Comparison of ENCODE assay signal across 10 cellular contexts in the genomic region with DNA sequence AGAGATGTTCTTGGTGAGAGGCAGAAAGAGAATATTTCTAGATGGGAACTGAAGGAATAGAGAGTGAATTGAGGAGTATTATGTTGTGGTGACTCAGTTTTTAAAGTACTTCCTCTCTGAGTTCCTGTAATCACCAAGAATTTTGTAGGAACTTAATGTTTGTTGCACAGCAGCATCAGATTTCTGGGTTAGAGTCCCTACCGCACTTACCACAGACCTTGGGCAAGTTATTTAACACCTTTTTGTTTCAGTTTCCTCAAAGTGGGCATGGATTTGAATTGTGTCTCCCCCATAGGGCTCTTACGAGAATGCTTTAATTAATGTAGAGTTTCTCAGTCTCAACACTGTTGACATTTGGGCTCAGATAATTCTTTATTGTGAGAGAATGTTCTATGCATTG. TPM values are rescaled to one million over a fixed set of nuclear protein-coding genes. Genes with fewer than 3 reads are reported as not detected.
DNase-seq lines count a peak whose midpoint lies in the region; ATAC-seq and TF ChIP-seq lines count a peak whose summit lies in the region.
"Had no signal": no experiment of that assay in that cellular context is flagged by ENCODE, and none has a peak within 500 bp of the region (broad histone marks: within the 10 kb centered on the region; RNA-seq: fewer than 3 reads in every experiment).

No MANE protein-coding gene starts in this region.

- H3K4me3 ChIP-seq in GM12865 (ENCODE audit: low read depth, low read length) (no peak overlapping the region), SK-N-SH (ENCODE audit: low read depth in 2 of 2, low read length in 1 of 2) (no peak overlapping the region)

- peaks cover 38% of the 10 kb centered on the region for H4K20me1 ChIP-seq in SK-N-SH (ENCODE audit: insufficient read depth)

- H3F3A ChIP-seq in SK-N-SH (replicated peaks; ENCODE audit: insufficient read depth), result no peaks in the 10 kb centered on the region

- peaks cover 14 to 18% of the 10 kb centered on the region in 2 experiments for H3K36me3 ChIP-seq in SK-N-SH (replicated peaks in 1 of 2; ENCODE audit: control insufficient read depth in 1 of 2, insufficient read depth in 2 of 2, low read length in 1 of 2)

- intact Hi-C loops in activated T-helper 2 cell treated with anti-CD3 and anti-CD28 coated beads, Interferon-gamma antibody, Interleukin-2, Interleukin-4, amounts not matched to agents 10 μg/mL and 5 μg/mL and 100 μg/mL, durations not matched to agents 14 hours and 24 hours and 36 hours (cut with micrococcal nuclease), result no loop called here

- no peak for ATAC-seq in HG02642 (IDR thresholded peaks at IDR 0.05; ENCODE audit: poor library complexity, unreplicated experiment)

- no peak overlapping the region for H3K9ac ChIP-seq in SK-N-SH

- peaks cover 81% of the 10 kb centered on the region for H3K79me2 ChIP-seq in SK-N-SH (ENCODE audit: insufficient read depth)

- DNase-seq in GM12865 (ENCODE audit: low read depth), result peak; percentile 52
- peak; percentile 78 for DNase-seq in Kasumi-1 (lab: John Stamatoyannopoulos, UW)
- no peak for DNase-seq in activated T-helper 2 cell treated with anti-CD3 and anti-CD28 coated beads, Interferon-gamma antibody, Interleukin-2, Interleukin-4, amounts not matched to agents 10 μg/mL and 5 μg/mL and 100 μg/mL, durations not matched to agents 14 hours and 24 hours and 36 hours (ENCODE audit: low spot score)
- DNase-seq in nephron progenitor cell, result no peak
- no peak for DNase-seq in T1000 (lab: John Stamatoyannopoulos, UW)
- DNase-seq in NCI-H82 treated with DMSO at 0.1 percent for 48 hours (lab: John Stamatoyannopoulos, UW; ENCODE audit: unreplicated experiment), result no peak
- DNase-seq in SK-N-SH, result no peak
- DNase-seq: NCI-H1048; stimulated activated naive CD4-positive, alpha-beta T cell had no signal

- peaks cover 52% of the 10 kb centered on the region for H3K4me1 Mint-ChIP-seq in activated T-helper 2 cell treated with anti-CD3 and anti-CD28 coated beads, Interferon-gamma antibody, Interleukin-2, Interleukin-4, amounts not matched to agents 10 μg/mL and 5 μg/mL and 100 μg/mL, durations not matched to agents 14 hours and 24 hours and 36 hours (ENCODE audit: low read depth)
- H3K4me1 Mint-ChIP-seq in nephron progenitor cell, result peaks cover 78% of the 10 kb centered on the region

- H3K9me3 Mint-ChIP-seq in activated T-helper 2 cell treated with anti-CD3 and anti-CD28 coated beads, Interferon-gamma antibody, Interleukin-2, Interleukin-4, amounts not matched to agents 10 μg/mL and 5 μg/mL and 100 μg/mL, durations not matched to agents 14 hours and 24 hours and 36 hours, result no peaks in the 10 kb centered on the region
- H3K9me3 Mint-ChIP-seq in nephron progenitor cell, result no peaks in the 10 kb centered on the region

- POLR2A ChIA-PET in SK-N-SH (lab: Yijun Ruan, JAX), result no interaction called here

- CTCF ChIA-PET in SK-N-SH (lab: Yijun Ruan, JAX), result no interaction called here

- H3K27me3 ChIP-seq in SK-N-SH (ENCODE audit: insufficient read depth), result no peaks in the 10 kb centered on the region

- no peak overlapping the region for H2AFZ ChIP-seq in SK-N-SH (ENCODE audit: low read depth)

- H3K36me3 Mint-ChIP-seq in activated T-helper 2 cell treated with anti-CD3 and anti-CD28 coated beads, Interferon-gamma antibody, Interleukin-2, Interleukin-4, amounts not matched to agents 10 μg/mL and 5 μg/mL and 100 μg/mL, durations not matched to agents 14 hours and 24 hours and 36 hours (ENCODE audit: low read depth), result peaks cover 43% of the 10 kb centered on the region
- peaks cover 5% of the 10 kb centered on the region for H3K36me3 Mint-ChIP-seq in nephron progenitor cell (ENCODE audit: low read depth)

- WGBS in SK-N-SH (ENCODE audit: low lambda C conversion rate), result 100% methylated on average over 2 of the region's 2 CpGs

- H3K27ac Mint-ChIP-seq in activated T-helper 2 cell treated with anti-CD3 and anti-CD28 coated beads, Interferon-gamma antibody, Interleukin-2, Interleukin-4, amounts not matched to agents 10 μg/mL and 5 μg/mL and 100 μg/mL, durations not matched to agents 14 hours and 24 hours and 36 hours, result peak overlapping the region; percentile 4
- H3K27ac Mint-ChIP-seq in nephron progenitor cell, result peak overlapping the region; percentile 87

- no peak for TF ChIP-seq CTCF in GM12865 (IDR thresholded peaks at IDR 0.05; ENCODE audit: insufficient read depth, low read depth, low read length, missing control alignments)
- TF ChIP-seq CTCF in nephron progenitor cell (IDR thresholded peaks at IDR 0.05), result no peak
- no peak for TF ChIP-seq CTCF in SK-N-SH (IDR thresholded peaks at IDR 0.05)

- H3K4me1 ChIP-seq in SK-N-SH (ENCODE audit: control insufficient read depth in 1 of 2, insufficient read depth in 2 of 2, low read depth in 1 of 2, low read length in 1 of 2), result peaks cover 0 to 2% of the 10 kb centered on the region in 2 experiments; a peak in 1 of 4 replicates

- TF ChIP-seq RAD21 in SK-N-SH (IDR thresholded peaks at IDR 0.05; ENCODE audit: low read length), result no peak

- TF ChIP-seq EP300 in SK-N-SH (IDR thresholded peaks at IDR 0.05; ENCODE audit: borderline replicate concordance in 1 of 2, low read depth in 1 of 2, low read length in 1 of 2), result no peak

- no peaks in the 10 kb centered on the region for H3K27me3 Mint-ChIP-seq in activated T-helper 2 cell treated with anti-CD3 and anti-CD28 coated beads, Interferon-gamma antibody, Interleukin-2, Interleukin-4, amounts not matched to agents 10 μg/mL and 5 μg/mL and 100 μg/mL, durations not matched to agents 14 hours and 24 hours and 36 hours (ENCODE audit: low read depth)
- H3K27me3 Mint-ChIP-seq in nephron progenitor cell (ENCODE audit: low read depth, poor library complexity), result no peaks in the 10 kb centered on the region

- H3K9me3 ChIP-seq in SK-N-SH, result no peaks in the 10 kb centered on the region

- H3K4me3 Mint-ChIP-seq in activated T-helper 2 cell treated with anti-CD3 and anti-CD28 coated beads, Interferon-gamma antibody, Interleukin-2, Interleukin-4, amounts not matched to agents 10 μg/mL and 5 μg/mL and 100 μg/mL, durations not matched to agents 14 hours and 24 hours and 36 hours (ENCODE audit: low read depth), result no peak overlapping the region
- H3K4me3 Mint-ChIP-seq in nephron progenitor cell, result no peak overlapping the region

- no peak overlapping the region for H3K4me2 ChIP-seq in SK-N-SH

- no peak overlapping the region for H3K27ac ChIP-seq in SK-N-SH (ENCODE audit: low read depth in 2 of 2, low read length in 1 of 2)

- no peaks in the 10 kb centered on the region for H3K9me2 ChIP-seq in SK-N-SH

TF ChIP-seq in SK-N-SH, 30 proteins besides CTCF, POLR2A, EP300 and RAD21:
- TF ChIP-seq TEAD4 (IDR thresholded peaks at IDR 0.05; ENCODE audit: borderline replicate concordance, insufficient read depth), result no peak
- no peak for TF ChIP-seq MEF2A (IDR thresholded peaks at IDR 0.05; ENCODE audit: borderline replicate concordance, low read depth)
- no peak for TF ChIP-seq GATA2 (CRISPR knock-in tag; IDR thresholded peaks at IDR 0.05)
- TF ChIP-seq ELF1 (IDR thresholded peaks at IDR 0.05), result no peak
TF ChIP-seq in SK-N-SH: peak in this region for 0.

RNA-seq across cellular contexts. Expression of a gene that starts 22.3 kb away (rescaled TPM):
- total RNA-seq in activated T-helper 2 cell treated with anti-CD3 and anti-CD28 coated beads, Interferon-gamma antibody, Interleukin-2, Interleukin-4, amounts not matched to agents 10 μg/mL and 5 μg/mL and 100 μg/mL, durations not matched to agents 14 hours and 24 hours and 36 hours, result 1.8 TPM in 1 of 2 replicates, not detected in the other
- polyA plus RNA-seq in SK-N-SH (2012; rRNA removed), result not detected in 2 replicates
- polyA plus RNA-seq in SK-N-SH (2012; cell fraction: cytosol; rRNA removed), result not detected in 2 replicates
- polyA plus RNA-seq in SK-N-SH (2012; cell fraction: nucleus; rRNA removed), result not detected in 2 replicates

Comparison
In these comparisons a context has a peak if more than half of its experiments do, and no peak if none do; other contexts are left out.
1. DNase-seq: peak in GM12865 (single experiment) and Kasumi-1 (2 of 2); none in activated T-helper 2 cell treated with anti-CD3 and anti-CD28 coated beads, Interferon-gamma antibody, Interleukin-2, Interleukin-4, amounts not matched to agents 10 μg/mL and 5 μg/mL and 100 μg/mL, durations not matched to agents 14 hours and 24 hours and 36 hours (single experiment), nephron progenitor cell (single experiment), T1000 (single experiment), NCI-H82 treated with DMSO at 0.1 percent for 48 hours (single experiment) and SK-N-SH (single experiment).